Comparison of ENCODE assay signal across 1 cellular context in genomic region chr4:94564252-94564651, GRCh38.
TF ChIP-seq lines count a peak whose summit lies in the region.

No MANE protein-coding gene starts in this region.

TF ChIP-seq in HepG2, 621 proteins besides CTCF, POLR2A, EP300 and RAD21 (continued from another document):
- TF ChIP-seq ZNF142 (CRISPR knock-in tag; IDR thresholded peaks at IDR 0.05) (no peak), WIZ (CRISPR knock-in tag; IDR thresholded peaks at IDR 0.05) (no peak), THAP11 (CRISPR knock-in tag; IDR thresholded peaks at IDR 0.05) (peak; percentile 50), FOXK1 (CRISPR knock-in tag; IDR thresholded peaks at IDR 0.05; ENCODE audit: borderline replicate concordance, low read depth) (0 out of 2 replicates have a peak, but pooled peaks have one; percentile 29), ZNF788 (CRISPR knock-in tag; IDR thresholded peaks at IDR 0.05; ENCODE audit: borderline replicate concordance) (peak; percentile 47; the same call in 1 of the 2 replicates), ZNF354B (CRISPR knock-in tag; IDR thresholded peaks at IDR 0.05) (no peak), ZBTB42 (CRISPR knock-in tag; IDR thresholded peaks at IDR 0.05) (no peak), TOE1 (CRISPR knock-in tag; IDR thresholded peaks at IDR 0.05) (no peak), THAP8 (CRISPR knock-in tag; IDR thresholded peaks at IDR 0.05; ENCODE audit: borderline replicate concordance) (no peak), JARID2 (CRISPR knock-in tag; IDR thresholded peaks at IDR 0.05; ENCODE audit: insufficient replicate concordance) (no peak), ZNF616 (CRISPR knock-in tag; IDR thresholded peaks at IDR 0.05; ENCODE audit: low read depth) (no peak), ZNF639 (CRISPR knock-in tag; conservative IDR thresholded peaks at IDR 0.05) (no peak), TBL1XR1 (IDR thresholded peaks at IDR 0.05; ENCODE audit: borderline replicate concordance, low read length, partially characterized antibody) (peak; percentile 34), ZNF747 (CRISPR knock-in tag; IDR thresholded peaks at IDR 0.05; ENCODE audit: borderline replicate concordance) (no peak), ZNF350 (CRISPR knock-in tag; IDR thresholded peaks at IDR 0.05; ENCODE audit: borderline replicate concordance, low read depth) (no peak), ZNF549 (CRISPR knock-in tag; IDR thresholded peaks at IDR 0.05) (no peak), ZIK1 (CRISPR knock-in tag; IDR thresholded peaks at IDR 0.05; ENCODE audit: borderline replicate concordance, low read depth) (no peak), ISL2 (CRISPR knock-in tag; IDR thresholded peaks at IDR 0.05) (peak; percentile 70), ZFP36 (IDR thresholded peaks at IDR 0.05; ENCODE audit: borderline replicate concordance, low read depth, low read length, partially characterized antibody) (no peak), ZNF816 (CRISPR knock-in tag; IDR thresholded peaks at IDR 0.05; ENCODE audit: borderline replicate concordance) (peak; percentile 72; the same call in 1 of the 2 replicates), ZNF263 (CRISPR knock-in tag; IDR thresholded peaks at IDR 0.05) (no peak), TMF1 (CRISPR knock-in tag; IDR thresholded peaks at IDR 0.05; ENCODE audit: low read depth) (no peak), NFE2L2 (IDR thresholded peaks at IDR 0.05; ENCODE audit: low read length) (no peak), MED1 (CRISPR knock-in tag; IDR thresholded peaks at IDR 0.05) (peak; percentile 86), HOXA9 (CRISPR knock-in tag; IDR thresholded peaks at IDR 0.05; ENCODE audit: borderline replicate concordance) (no peak), MLXIP (CRISPR knock-in tag; IDR thresholded peaks at IDR 0.05; ENCODE audit: borderline replicate concordance) (no peak)
- TF ChIP-seq, protein P1, sequence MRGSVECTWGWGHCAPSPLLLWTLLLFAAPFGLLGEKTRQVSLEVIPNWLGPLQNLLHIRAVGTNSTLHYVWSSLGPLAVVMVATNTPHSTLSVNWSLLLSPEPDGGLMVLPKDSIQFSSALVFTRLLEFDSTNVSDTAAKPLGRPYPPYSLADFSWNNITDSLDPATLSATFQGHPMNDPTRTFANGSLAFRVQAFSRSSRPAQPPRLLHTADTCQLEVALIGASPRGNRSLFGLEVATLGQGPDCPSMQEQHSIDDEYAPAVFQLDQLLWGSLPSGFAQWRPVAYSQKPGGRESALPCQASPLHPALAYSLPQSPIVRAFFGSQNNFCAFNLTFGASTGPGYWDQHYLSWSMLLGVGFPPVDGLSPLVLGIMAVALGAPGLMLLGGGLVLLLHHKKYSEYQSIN (CRISPR knock-in tag; IDR thresholded peaks at IDR 0.05; ENCODE audit: borderline replicate concordance) = no peak
- TF ChIP-seq, protein P2, sequence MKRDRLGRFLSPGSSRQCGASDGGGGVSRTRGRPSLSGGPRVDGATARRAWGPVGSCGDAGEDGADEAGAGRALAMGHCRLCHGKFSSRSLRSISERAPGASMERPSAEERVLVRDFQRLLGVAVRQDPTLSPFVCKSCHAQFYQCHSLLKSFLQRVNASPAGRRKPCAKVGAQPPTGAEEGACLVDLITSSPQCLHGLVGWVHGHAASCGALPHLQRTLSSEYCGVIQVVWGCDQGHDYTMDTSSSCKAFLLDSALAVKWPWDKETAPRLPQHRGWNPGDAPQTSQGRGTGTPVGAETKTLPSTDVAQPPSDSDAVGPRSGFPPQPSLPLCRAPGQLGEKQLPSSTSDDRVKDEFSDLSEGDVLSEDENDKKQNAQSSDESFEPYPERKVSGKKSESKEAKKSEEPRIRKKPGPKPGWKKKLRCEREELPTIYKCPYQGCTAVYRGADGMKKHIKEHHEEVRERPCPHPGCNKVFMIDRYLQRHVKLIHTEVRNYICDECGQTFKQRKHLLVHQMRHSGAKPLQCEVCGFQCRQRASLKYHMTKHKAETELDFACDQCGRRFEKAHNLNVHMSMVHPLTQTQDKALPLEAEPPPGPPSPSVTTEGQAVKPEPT (CRISPR knock-in tag; IDR thresholded peaks at IDR 0.05; ENCODE audit: low read depth) = no peak
- TF ChIP-seq, protein P3, sequence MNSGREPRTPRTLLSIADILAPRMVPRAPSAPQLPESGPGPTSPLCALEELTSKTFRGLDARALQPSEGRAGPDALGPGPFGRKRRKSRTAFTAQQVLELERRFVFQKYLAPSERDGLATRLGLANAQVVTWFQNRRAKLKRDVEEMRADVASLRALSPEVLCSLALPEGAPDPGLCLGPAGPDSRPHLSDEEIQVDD (CRISPR knock-in tag; IDR thresholded peaks at IDR 0.05; ENCODE audit: borderline replicate concordance) = no peak
